Comparison of ENCODE assay signal across 21 cellular contexts in genomic region chr1:107358611-107359342, GRCh38.
DNase-seq lines count a peak whose midpoint lies in the region; ATAC-seq and TF ChIP-seq lines count a peak whose summit lies in the region.
"Had no signal": no experiment of that assay in that cellular context is flagged by ENCODE, and none has a peak within 500 bp of the region (broad histone marks: within the 10 kb centered on the region; RNA-seq: fewer than 3 reads in every experiment).

No MANE protein-coding gene starts in this region.

- no peaks in the 10 kb centered on the region for H3K27me3 Mint-ChIP-seq in naive B cell
- H3K27me3 Mint-ChIP-seq in activated CD4-positive, alpha-beta T cell treated with anti-CD3 and anti-CD28 coated beads for 36 hours, result no peaks in the 10 kb centered on the region
- H3K27me3 Mint-ChIP-seq: dendritic cell treated with granulocyte-macrophage colony-stimulating factor and Interleukin-4, amounts not matched to agents 40 ng/mL and 50 ng/mL, for 4 days; type B pancreatic cell had no signal

- no peak overlapping the region for H3K4me3 ChIP-seq in LNCaP clone FGC (ENCODE audit: low read depth, low read length)
- H3K4me3 ChIP-seq in SK-N-MC, result peak overlapping the region; percentile 30
- H3K4me3 ChIP-seq in left lung, result no peak overlapping the region
- H3K4me3 ChIP-seq in tibial artery, result no peak overlapping the region
- H3K4me3 ChIP-seq: BLaER1, esophagus muscularis mucosa had no signal

- intact Hi-C loops in activated CD4-positive, alpha-beta T cell treated with anti-CD3 and anti-CD28 coated beads for 36 hours (cut with DNase I, micrococcal nuclease), result no loop called here
- intact Hi-C loops in left lung (cut with DNase I), result no loop called here
- intact Hi-C loops in tibial artery (cut with DNase I; ENCODE audit: low total_unique reads), result no loop called here

- peak; percentile 29 for ATAC-seq in GM18867 (IDR thresholded peaks at IDR 0.05; ENCODE audit: unreplicated experiment)
- ATAC-seq in naive B cell (ENCODE audit: low read depth in 2 of 2), result peak in 1 of 2 donors; percentile 18
- no peak for ATAC-seq in activated CD4-positive, alpha-beta T cell treated with anti-CD3 and anti-CD28 coated beads for 36 hours
- ATAC-seq in left lung, result no peak
- ATAC-seq: left lobe of liver, natural killer cell had no signal

- no peaks in the 10 kb centered on the region for H3K27me3 ChIP-seq in left lung
- H3K27me3 ChIP-seq in tibial artery, result no peaks in the 10 kb centered on the region
- H3K27me3 ChIP-seq: BLaER1, esophagus muscularis mucosa had no signal

- no peak overlapping the region for H3K9ac ChIP-seq in SK-N-MC (ENCODE audit: insufficient read length)
- H3K9ac ChIP-seq: BLaER1 had no signal

- H3K9me3 Mint-ChIP-seq in naive B cell, result peaks cover 0 to 3% (median 0%) of the 10 kb centered on the region in 7 donors
- H3K9me3 Mint-ChIP-seq in activated CD4-positive, alpha-beta T cell treated with anti-CD3 and anti-CD28 coated beads for 36 hours (ENCODE audit: low read depth), result no peaks in the 10 kb centered on the region
- H3K9me3 Mint-ChIP-seq: activated T-helper 1 cell treated with anti-CD3 and anti-CD28 coated beads, Interleukin-12 subunit alpha, Interleukin-12 subunit beta, Interleukin-2, Interleukin-4 antibody, amounts not matched to agents 30 ng/mL and 10 ng/mL and 1 ng/mL, durations not matched to agents 14 hours and 24 hours and 36 hours; dendritic cell treated with granulocyte-macrophage colony-stimulating factor and Interleukin-4, amounts not matched to agents 40 ng/mL and 50 ng/mL, for 4 days; natural killer cell; type B pancreatic cell had no signal

- CTCF ChIA-PET in activated CD4-positive, alpha-beta T cell treated with anti-CD3 and anti-CD28 coated beads for 36 hours (lab: Charles Lee), result no interaction called here

- H3K9me3 ChIP-seq in SK-N-MC (ENCODE audit: low read depth, low read length) (no peaks in the 10 kb centered on the region), left lung (no peaks in the 10 kb centered on the region), tibial artery (no peaks in the 10 kb centered on the region)
- H3K9me3 ChIP-seq: BLaER1, esophagus muscularis mucosa had no signal

- TF ChIP-seq CTCF in LNCaP clone FGC (IDR thresholded peaks at IDR 0.05; ENCODE audit: control insufficient read depth, extremely low read depth, insufficient read depth) (no peak), left lung (IDR thresholded peaks at IDR 0.05) (no peak), tibial artery (IDR thresholded peaks at IDR 0.05) (no peak)

- POLR2A ChIA-PET in activated CD4-positive, alpha-beta T cell treated with anti-CD3 and anti-CD28 coated beads for 36 hours (lab: Charles Lee), result no interaction called here

- DNase-seq in LNCaP clone FGC (ENCODE audit: low read depth), result peak; percentile 43
- DNase-seq in SK-N-MC (ENCODE audit: low read depth, low spot score), result no peak
- DNase-seq in naive B cell, result no peak
- no peak for DNase-seq in activated CD4-positive, alpha-beta T cell treated with anti-CD3 and anti-CD28 coated beads for 36 hours
- DNase-seq in left lung, result no peak
- DNase-seq in tibial artery, result no peak
- DNase-seq in NCI-H187 treated with DMSO at 0.1 percent for 48 hours (lab: John Stamatoyannopoulos, UW), result no peak
- DNase-seq: amniotic stem cell; hippocampal formation; natural killer cell; NCI-H1048; NCI-H774; Right ventricle myocardium superior; stimulated activated CD4-positive, alpha-beta T cell treated with anti-CD3 and anti-CD28 coated beads, Interleukin-4, amount 100 ng/mL, for 24 hours had no signal

- H3K4me1 Mint-ChIP-seq in naive B cell, result peaks cover 21 to 35% (median 23%) of the 10 kb centered on the region in 3 donors
- H3K4me1 Mint-ChIP-seq in activated CD4-positive, alpha-beta T cell treated with anti-CD3 and anti-CD28 coated beads for 36 hours, result no peaks in the 10 kb centered on the region
- H3K4me1 Mint-ChIP-seq: natural killer cell had no signal

- H3K4me1 ChIP-seq in left lung (no peaks in the 10 kb centered on the region), tibial artery (no peaks in the 10 kb centered on the region)

- H3K36me3 ChIP-seq in SK-N-MC (ENCODE audit: insufficient read depth, low read length), result no peaks in the 10 kb centered on the region
- H3K36me3 ChIP-seq in left lung, result no peaks in the 10 kb centered on the region
- H3K36me3 ChIP-seq in tibial artery, result no peaks in the 10 kb centered on the region
- H3K36me3 ChIP-seq: BLaER1, esophagus muscularis mucosa had no signal

- no peaks in the 10 kb centered on the region for H3K36me3 Mint-ChIP-seq in naive B cell
- H3K36me3 Mint-ChIP-seq in activated CD4-positive, alpha-beta T cell treated with anti-CD3 and anti-CD28 coated beads for 36 hours (ENCODE audit: low read depth), result no peaks in the 10 kb centered on the region
- H3K36me3 Mint-ChIP-seq: natural killer cell, type B pancreatic cell had no signal

- H3K4me3 Mint-ChIP-seq in naive B cell, result peak overlapping the region in 6 of 8 donors; percentile 2 to 54 (median 38)
- no peak overlapping the region for H3K4me3 Mint-ChIP-seq in activated CD4-positive, alpha-beta T cell treated with anti-CD3 and anti-CD28 coated beads for 36 hours
- H3K4me3 Mint-ChIP-seq: activated T-helper 1 cell treated with anti-CD3 and anti-CD28 coated beads, Interleukin-12 subunit alpha, Interleukin-12 subunit beta, Interleukin-2, Interleukin-4 antibody, amounts not matched to agents 30 ng/mL and 10 ng/mL and 1 ng/mL, durations not matched to agents 14 hours and 24 hours and 36 hours; dendritic cell treated with granulocyte-macrophage colony-stimulating factor and Interleukin-4, amounts not matched to agents 40 ng/mL and 50 ng/mL, for 4 days; natural killer cell; type B pancreatic cell had no signal

- peak overlapping the region; percentile 61; the same call in 1 of the 2 replicates for H3K27ac ChIP-seq in SK-N-MC
- H3K27ac ChIP-seq in left lung, result peak overlapping the region in 1 of 2 donors; percentile 15
- no peak overlapping the region for H3K27ac ChIP-seq in tibial artery
- H3K27ac ChIP-seq: BLaER1, esophagus muscularis mucosa had no signal

- peak overlapping the region in 4 of 6 donors; percentile 11 to 91 (median 40) for H3K27ac Mint-ChIP-seq in naive B cell
- no peak overlapping the region for H3K27ac Mint-ChIP-seq in activated CD4-positive, alpha-beta T cell treated with anti-CD3 and anti-CD28 coated beads for 36 hours
- H3K27ac Mint-ChIP-seq: activated T-helper 1 cell treated with anti-CD3 and anti-CD28 coated beads, Interleukin-12 subunit alpha, Interleukin-12 subunit beta, Interleukin-2, Interleukin-4 antibody, amounts not matched to agents 30 ng/mL and 10 ng/mL and 1 ng/mL, durations not matched to agents 14 hours and 24 hours and 36 hours; dendritic cell treated with granulocyte-macrophage colony-stimulating factor and Interleukin-4, amounts not matched to agents 40 ng/mL and 50 ng/mL, for 4 days; natural killer cell; type B pancreatic cell had no signal
